In genomic region chr12:42977451-42978230, GRCh38 we compare ENCODE assay signal across 17 cellular contexts.
DNase-seq lines count a peak whose midpoint lies in the region; TF ChIP-seq lines count a peak whose summit lies in the region.
"Had no signal": no experiment of that assay in that cellular context is flagged by ENCODE, and none has a peak within 500 bp of the region (broad histone marks: within the 10 kb centered on the region; RNA-seq: fewer than 3 reads in every experiment).

No MANE protein-coding gene starts in this region.

- no peak for TF ChIP-seq POLR2A in prostate gland (IDR thresholded peaks at IDR 0.05)

- H3K36me3 ChIP-seq in prostate gland = no peaks in the 10 kb centered on the region

- H3K9me3 Mint-ChIP-seq in mesothelial cell of epicardium = peaks cover 25% of the 10 kb centered on the region

- no peaks in the 10 kb centered on the region for H3K27me3 ChIP-seq in prostate gland (replicated peaks; ENCODE audit: insufficient read depth)

- H3K27me3 Mint-ChIP-seq in mesothelial cell of epicardium (ENCODE audit: low read depth) = no peaks in the 10 kb centered on the region

- peaks cover 9% of the 10 kb centered on the region for H3K36me3 Mint-ChIP-seq in mesothelial cell of epicardium
- H3K36me3 Mint-ChIP-seq: CD14-positive monocyte had no signal

- no peak overlapping the region for H3K27ac ChIP-seq in caudate nucleus (ENCODE audit: low read depth, low read length)
- H3K27ac ChIP-seq in prostate gland = no peak overlapping the region
- H3K27ac ChIP-seq: A549 had no signal

- in situ Hi-C loops in astrocyte of the spinal cord (cut with HindIII; ENCODE audit: low sequenced_read_pairs) = no loop called here

- H3K9me3 ChIP-seq in prostate gland = no peaks in the 10 kb centered on the region
- H3K9me3 ChIP-seq: A549 had no signal

- WGBS in prostate gland = 39% methylated on average over 1 of the region's 1 CpG

- intact Hi-C loops in prostate gland (cut with DNase I) = no loop called here

- TF ChIP-seq CTCF in astrocyte of the spinal cord (IDR thresholded peaks at IDR 0.05; ENCODE audit: low read depth, low read length) = no peak
- TF ChIP-seq CTCF in mesothelial cell of epicardium (IDR thresholded peaks at IDR 0.05; ENCODE audit: unreplicated experiment) = no peak
- TF ChIP-seq CTCF in prostate gland (IDR thresholded peaks at IDR 0.05) = no peak

- peak overlapping the region; percentile 66 for H3K27ac Mint-ChIP-seq in mesothelial cell of epicardium
- H3K27ac Mint-ChIP-seq: CD14-positive monocyte had no signal

- H3K4me1 ChIP-seq in prostate gland (replicated peaks) = no peaks in the 10 kb centered on the region
- H3K4me1 ChIP-seq: A549 had no signal

- H3K4me3 Mint-ChIP-seq in mesothelial cell of epicardium = no peak overlapping the region
- H3K4me3 Mint-ChIP-seq: CD14-positive monocyte had no signal

- no peak overlapping the region for H3K4me3 ChIP-seq in astrocyte of the spinal cord (ENCODE audit: low read depth, low read length)
- no peak overlapping the region for H3K4me3 ChIP-seq in prostate gland
- H3K4me3 ChIP-seq: A549 had no signal

- H3K4me1 Mint-ChIP-seq in mesothelial cell of epicardium = peaks cover 42% of the 10 kb centered on the region
- H3K4me1 Mint-ChIP-seq: CD14-positive monocyte had no signal

- DNase-seq in EH (ENCODE audit: low read depth) (peak; percentile 21), M059J (ENCODE audit: low read depth) (peak; percentile 49), astrocyte of the spinal cord (ENCODE audit: low read depth, low spot score) (peak; percentile 36), mesothelial cell of epicardium (ENCODE audit: low spot score in 2 of 2, unreplicated experiment in 2 of 2) (no peak), caudate nucleus (lab: John Stamatoyannopoulos, UW) (no peak), DMS79 (lab: John Stamatoyannopoulos, UW) (no peak), SK-N-DZ (ENCODE audit: low spot score) (no peak), prostate gland (ENCODE audit: low spot score) (no peak)
- DNase-seq: COR-L47, Kasumi-1, NCI-H1417, NCI-H187 treated with DMSO at 0.1 percent for 48 hours, NCI-H510A, NCI-H82, SHP77 had no signal

Comparison
In these comparisons a context has a peak if more than half of its experiments do, and no peak if none do; other contexts are left out.
1. DNase-seq: peak in EH (single experiment), M059J (single experiment) and astrocyte of the spinal cord (single experiment); none in mesothelial cell of epicardium (0 of 2), caudate nucleus (0 of 61), DMS79 (single experiment), SK-N-DZ (single experiment) and prostate gland (single experiment).